In genomic region chr3:26011276-26011675, GRCh38 we compare ENCODE assay signal across 6 cellular contexts.
"Had no signal": no experiment of that assay in that cellular context is flagged by ENCODE, and none has a peak within 500 bp of the region (broad histone marks: within the 10 kb centered on the region; RNA-seq: fewer than 3 reads in every experiment).

No MANE protein-coding gene starts in this region.

- H3K27ac ChIP-seq: HL-60 had no signal

- DNase-seq: IMR-90, KBM-7, KG1 had no signal

- H3K4me3 ChIP-seq: K562 had no signal

- ATAC-seq: HepG2, K562 had no signal
